ENCODE assay signal across 15 cellular contexts in the genomic region with DNA sequence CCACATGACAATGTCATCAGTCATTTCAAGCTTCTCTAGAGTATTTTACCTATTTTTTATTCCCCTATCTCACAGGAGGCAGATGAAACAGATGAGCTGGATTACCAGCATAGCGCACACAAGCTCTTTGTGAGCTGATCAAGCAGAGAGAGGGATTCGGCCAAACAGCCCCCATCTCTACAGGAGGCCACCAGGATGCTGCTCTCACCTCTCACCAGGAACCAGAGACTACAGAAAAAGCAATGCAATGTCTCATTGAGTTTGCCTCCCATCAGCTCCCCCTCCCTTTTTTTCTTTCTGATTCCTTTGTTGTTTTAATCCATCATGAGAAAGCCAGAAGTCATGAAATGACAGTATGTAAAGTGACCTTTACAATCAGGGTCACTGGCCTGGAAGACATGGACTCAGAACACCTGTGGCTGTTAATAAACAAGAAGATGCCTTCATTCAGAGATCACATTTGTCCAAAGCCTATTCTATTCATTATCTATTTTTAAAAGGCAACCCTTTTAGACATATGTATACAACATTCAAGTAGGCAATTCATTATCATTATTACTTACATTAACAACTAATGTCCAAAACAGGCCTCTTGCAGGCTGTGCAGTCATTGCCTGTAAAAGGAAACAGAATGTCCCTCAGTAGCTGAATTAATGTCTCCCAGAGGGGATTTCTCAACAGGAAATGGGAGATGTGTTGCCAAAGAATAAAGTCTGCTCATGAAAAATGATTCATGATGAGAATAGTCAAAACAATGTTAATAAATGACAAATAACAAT.
DNase-seq lines count a peak whose midpoint lies in the region; ATAC-seq, FAIRE-seq and TF ChIP-seq lines count a peak whose summit lies in the region.
"Had no signal": no experiment of that assay in that cellular context is flagged by ENCODE, and none has a peak within 500 bp of the region (broad histone marks: within the 10 kb centered on the region; RNA-seq: fewer than 3 reads in every experiment).

No MANE protein-coding gene starts in this region.

- ATAC-seq in GM21360 (IDR thresholded peaks at IDR 0.05; ENCODE audit: unreplicated experiment), result no peak
- ATAC-seq: K562; naive thymus-derived CD8-positive, alpha-beta T cell had no signal

- H3K4me1 ChIP-seq in mesenchymal stem cell (ENCODE audit: control insufficient read depth, insufficient read depth, low read depth, low read length), result no peaks in the 10 kb centered on the region
- H3K4me1 ChIP-seq in ascending aorta, result no peaks in the 10 kb centered on the region
- H3K4me1 ChIP-seq: Caco-2 had no signal

- H2BK12ac ChIP-seq in mesenchymal stem cell (ENCODE audit: low read length in 2 of 2), result peak overlapping the region in 1 of 2 experiments; percentile 23

- no peak overlapping the region for H3K23ac ChIP-seq in mesenchymal stem cell (ENCODE audit: low read length in 2 of 2)

- no peak overlapping the region for H2AFZ ChIP-seq in mesenchymal stem cell (ENCODE audit: low read depth, low read length)

- TF ChIP-seq CTCF in AG09319 (IDR thresholded peaks at IDR 0.05; ENCODE audit: low read depth, low read length), result no peak
- no peak for TF ChIP-seq CTCF in ascending aorta (IDR thresholded peaks at IDR 0.05)

- peak overlapping the region; percentile 26 for H3K27ac ChIP-seq in mesenchymal stem cell (ENCODE audit: low read length, poor library complexity, severe bottlenecking)
- no peak overlapping the region for H3K27ac ChIP-seq in ascending aorta

- no peak overlapping the region for H3K18ac ChIP-seq in mesenchymal stem cell (ENCODE audit: low read depth in 1 of 2, low read length in 2 of 2)

- no peaks in the 10 kb centered on the region for H3K79me1 ChIP-seq in mesenchymal stem cell (replicated peaks; ENCODE audit: low read length, poor library complexity, severe bottlenecking)

- intact Hi-C loops in ascending aorta (cut with DNase I), result no loop called here

- H3K9me3 ChIP-seq in mesenchymal stem cell (ENCODE audit: control insufficient read depth, low read length) (no peaks in the 10 kb centered on the region), ascending aorta (no peaks in the 10 kb centered on the region)
- H3K9me3 ChIP-seq: Caco-2 had no signal

- H2BK120ac ChIP-seq in mesenchymal stem cell (ENCODE audit: low read depth, low read length), result no peak overlapping the region

- H3K14ac ChIP-seq in mesenchymal stem cell (ENCODE audit: low read length in 2 of 2), result no peak overlapping the region

- H3K4me3 ChIP-seq in mesenchymal stem cell (ENCODE audit: insufficient read depth in 1 of 2, low read depth in 1 of 2, low read length in 2 of 2) (peak overlapping the region in 1 of 2 experiments; percentile 5), ascending aorta (no peak overlapping the region)
- H3K4me3 ChIP-seq: K562 had no signal

- no peak overlapping the region for H2BK15ac ChIP-seq in mesenchymal stem cell (ENCODE audit: low read depth, poor library complexity, severe bottlenecking)

- no peak overlapping the region for H3K4ac ChIP-seq in mesenchymal stem cell (ENCODE audit: low read depth in 1 of 2, low read length in 2 of 2)

- H3K27me3 ChIP-seq in mesenchymal stem cell (ENCODE audit: control insufficient read depth in 1 of 2, insufficient read depth in 1 of 2, low read length in 2 of 2), result no peaks in the 10 kb centered on the region
- H3K27me3 ChIP-seq in ascending aorta, result no peaks in the 10 kb centered on the region

- WGBS in mesenchymal stem cell, result 69% methylated on average over 2 of the region's 2 CpGs

- H2AK5ac ChIP-seq in mesenchymal stem cell (ENCODE audit: low read length, severe bottlenecking), result peak overlapping the region; percentile 23

- FAIRE-seq in endometrium (lab: Jason Lieb, UNC), result peak; percentile 86
- FAIRE-seq: K562 had no signal

- H3K4me2 ChIP-seq in mesenchymal stem cell (ENCODE audit: low read length, poor library complexity, severe bottlenecking), result no peak overlapping the region

- no peak overlapping the region for H2BK5ac ChIP-seq in mesenchymal stem cell (ENCODE audit: low read depth, low read length, poor library complexity, severe bottlenecking)

- no peak overlapping the region for H3K9ac ChIP-seq in mesenchymal stem cell (ENCODE audit: low read length)

- DNase-seq in AG09319 (ENCODE audit: extremely low read depth, low read depth), result peak; percentile 48
- peak; percentile 95 for DNase-seq in LHCN-M2 (ENCODE audit: low read depth)
- peak; percentile 67 for DNase-seq in mesenchymal stem cell
- no peak for DNase-seq in H4 (ENCODE audit: low spot score)
- DNase-seq in GF-D8 (lab: John Stamatoyannopoulos, UW), result no peak
- DNase-seq in ascending aorta (ENCODE audit: low spot score in 2 of 2), result no peak
- DNase-seq: Caco-2; caudate nucleus; naive thymus-derived CD8-positive, alpha-beta T cell; NCI-H524 treated with DMSO at 0.1 percent for 48 hours; stimulated activated CD4-positive, alpha-beta T cell treated with anti-CD3 and anti-CD28 coated beads, Interleukin-4, amount 100 ng/mL, for 24 hours; substantia nigra had no signal

- H4K91ac ChIP-seq in mesenchymal stem cell (ENCODE audit: low read length), result no peak overlapping the region

- no peak overlapping the region for H4K8ac ChIP-seq in mesenchymal stem cell (ENCODE audit: low read length)

- H3K36me3 ChIP-seq in mesenchymal stem cell (ENCODE audit: control insufficient read depth in 1 of 2, insufficient read depth in 2 of 2, low read depth in 1 of 2, low read length in 2 of 2) (no peaks in the 10 kb centered on the region), ascending aorta (no peaks in the 10 kb centered on the region)

Comparison
In these comparisons a context has a peak if more than half of its experiments do, and no peak if none do; other contexts are left out.
1. DNase-seq: peak in AG09319 (single experiment), LHCN-M2 (single experiment) and mesenchymal stem cell (single experiment); none in H4 (single experiment), GF-D8 (single experiment) and ascending aorta (0 of 2).